ENCODE assay signal across 5 cellular contexts in genomic region chr1:53383471-53383870, GRCh38.
"Had no signal": no experiment of that assay in that cellular context is flagged by ENCODE, and none has a peak within 500 bp of the region (broad histone marks: within the 10 kb centered on the region; RNA-seq: fewer than 3 reads in every experiment).

No MANE protein-coding gene starts in this region.

- DNase-seq: H9, HCEC 1CT, KBM-7 had no signal

- H3K36me3 Mint-ChIP-seq: IgD-negative memory B cell had no signal

- H3K4me3 Mint-ChIP-seq: GM23338, H9, IgD-negative memory B cell had no signal

- H3K9me3 Mint-ChIP-seq: GM23338 had no signal

- H3K27ac Mint-ChIP-seq: GM23338, H9, IgD-negative memory B cell had no signal

- H3K4me3 ChIP-seq: GM23338 had no signal

- H3K4me2 ChIP-seq: GM23338 had no signal

- ATAC-seq: GM23338 had no signal

- H2AFZ ChIP-seq: GM23338 had no signal
